ENCODE assay signal across 24 cellular contexts in genomic region chr3:179710079-179710478, GRCh38. TPM values are rescaled to one million over a fixed set of nuclear protein-coding genes. Genes with fewer than 3 reads are reported as not detected.
A peak's percentile ranks its signal among the peaks of the same experiment; 100 is the strongest.
DNase-seq lines count a peak whose midpoint lies in the region; ATAC-seq and TF ChIP-seq lines count a peak whose summit lies in the region.
"Had no signal": no experiment of that assay in that cellular context is flagged by ENCODE, and none has a peak within 500 bp of the region (broad histone marks: within the 10 kb centered on the region; RNA-seq: fewer than 3 reads in every experiment).

No MANE protein-coding gene starts in this region.

- H3K9ac ChIP-seq in HUES6 (ENCODE audit: low read length) (peak overlapping the region; percentile 5), endodermal cell (ENCODE audit: extremely low read depth, low read length, poor library complexity, severe bottlenecking) (no peak overlapping the region), neural progenitor cell (no peak overlapping the region)
- H3K9ac ChIP-seq: SK-N-SH had no signal

- DNase-seq in A673 (ENCODE audit: low spot score) (no peak), endodermal cell (no peak), neural progenitor cell (ENCODE audit: low spot score) (peak; percentile 27), NCI-H1436 treated with DMSO at 0.1 percent for 48 hours (lab: John Stamatoyannopoulos, UW) (no peak), NCI-H1417 treated with DMSO at 0.1 percent for 48 hours (lab: John Stamatoyannopoulos, UW) (no peak), coronary artery (ENCODE audit: low spot score) (no peak)
- no peak for DNase-seq in activated CD8-positive, alpha-beta T cell treated with anti-CD3 and anti-CD28 coated beads, Interleukin-2, amount 10 ng/mL, durations not matched to agents 7 days and 5 days
- DNase-seq: 8988T; COR-L47; DMS 273 treated with DMSO at 0.1 percent for 48 hours; GDM1; GOT3; Kasumi-1; MG63; NCI-H1048; NCI-H2081; NCI-H2171 treated with DMSO at 0.1 percent for 48 hours; NCI-H748 treated with DMSO at 0.1 percent for 48 hours; NK-92 treated with Interleukin-12 subunit alpha and Interleukin-12 subunit beta, amount 100 ng/mL, for 24 hours; RPMI8226; SHP77 treated with DMSO at 0.1 percent for 48 hours; SK-N-SH had no signal

- H3K4me3 ChIP-seq in A673 (ENCODE audit: low read depth, low read length, poor library complexity, severe bottlenecking): no peak overlapping the region
- H3K4me3 ChIP-seq in HUES6 (ENCODE audit: low read depth, low read length): peak overlapping the region; percentile 30; the same call in 1 of the 2 replicates
- H3K4me3 ChIP-seq in endodermal cell (ENCODE audit: low read length): no peak overlapping the region
- H3K4me3 ChIP-seq in neural progenitor cell: no peak overlapping the region
- H3K4me3 ChIP-seq in coronary artery: no peak overlapping the region
- H3K4me3 ChIP-seq: MG63 had no signal

- POLR2A ChIA-PET in A673 (lab: Charles Lee; ENCODE audit: low non-redundant PET): no interaction called here
- POLR2A ChIA-PET in activated CD8-positive, alpha-beta T cell treated with anti-CD3 and anti-CD28 coated beads, Interleukin-2, amount 10 ng/mL, durations not matched to agents 7 days and 5 days (lab: Charles Lee): no interaction called here

- H3K4me1 Mint-ChIP-seq in endodermal cell: peaks cover 27% of the 10 kb centered on the region
- peaks cover 20% of the 10 kb centered on the region for H3K4me1 Mint-ChIP-seq in neural progenitor cell
- H3K4me1 Mint-ChIP-seq in activated CD8-positive, alpha-beta T cell treated with anti-CD3 and anti-CD28 coated beads, Interleukin-2, amount 10 ng/mL, durations not matched to agents 7 days and 5 days (ENCODE audit: low read depth): no peaks in the 10 kb centered on the region
- H3K4me1 Mint-ChIP-seq: B cell had no signal

- H3F3A ChIP-seq in neural progenitor cell (ENCODE audit: low read depth): peaks cover 23% of the 10 kb centered on the region

- peaks cover 26% of the 10 kb centered on the region for H3K36me3 Mint-ChIP-seq in endodermal cell (ENCODE audit: low read depth)
- H3K36me3 Mint-ChIP-seq in neural progenitor cell: peaks cover 23% of the 10 kb centered on the region
- H3K36me3 Mint-ChIP-seq in activated CD8-positive, alpha-beta T cell treated with anti-CD3 and anti-CD28 coated beads, Interleukin-2, amount 10 ng/mL, durations not matched to agents 7 days and 5 days (ENCODE audit: low read depth): no peaks in the 10 kb centered on the region

- H3K27me3 Mint-ChIP-seq in endodermal cell (ENCODE audit: insufficient read depth) (no peaks in the 10 kb centered on the region), neural progenitor cell (ENCODE audit: insufficient read depth, low read depth) (peaks cover 2% of the 10 kb centered on the region)
- no peaks in the 10 kb centered on the region for H3K27me3 Mint-ChIP-seq in activated CD8-positive, alpha-beta T cell treated with anti-CD3 and anti-CD28 coated beads, Interleukin-2, amount 10 ng/mL, durations not matched to agents 7 days and 5 days (ENCODE audit: low read depth)
- H3K27me3 Mint-ChIP-seq: B cell had no signal

- H2AFZ ChIP-seq in neural progenitor cell (replicated peaks): no peak overlapping the region

- no peaks in the 10 kb centered on the region for H3K9me3 Mint-ChIP-seq in endodermal cell
- no peaks in the 10 kb centered on the region for H3K9me3 Mint-ChIP-seq in neural progenitor cell
- H3K9me3 Mint-ChIP-seq in activated CD8-positive, alpha-beta T cell treated with anti-CD3 and anti-CD28 coated beads, Interleukin-2, amount 10 ng/mL, durations not matched to agents 7 days and 5 days (ENCODE audit: insufficient read depth): no peaks in the 10 kb centered on the region

- 39 to 41% methylated on average over 2 to 5 of the region's 5 CpGs for WGBS in endodermal cell (ENCODE audit: insufficient coverage in 1 of 2, insufficient read length in 1 of 2), 2 experiments

- H3K4me1 ChIP-seq in A673 (ENCODE audit: insufficient read depth, low read length, poor library complexity, severe bottlenecking): peaks cover 16% of the 10 kb centered on the region
- peaks cover 42% of the 10 kb centered on the region for H3K4me1 ChIP-seq in HUES6 (ENCODE audit: control insufficient read depth, insufficient read depth, low read length)
- H3K4me1 ChIP-seq in endodermal cell (ENCODE audit: control insufficient read depth, insufficient read depth, low read length): peaks cover 4% of the 10 kb centered on the region
- peaks cover 37% of the 10 kb centered on the region for H3K4me1 ChIP-seq in neural progenitor cell

- intact Hi-C loops in A673 (cut with micrococcal nuclease; ENCODE audit: unreplicated experiment): no loop called here

- CTCF ChIA-PET in A673 (lab: Charles Lee): no interaction called here
- CTCF ChIA-PET in activated CD8-positive, alpha-beta T cell treated with anti-CD3 and anti-CD28 coated beads, Interleukin-2, amount 10 ng/mL, durations not matched to agents 7 days and 5 days (lab: Charles Lee): no interaction called here

- no peaks in the 10 kb centered on the region for H3K27me3 ChIP-seq in A673 (replicated peaks; ENCODE audit: insufficient read depth, low read depth, low read length, poor library complexity)
- no peaks in the 10 kb centered on the region for H3K27me3 ChIP-seq in HUES6 (ENCODE audit: control insufficient read depth, insufficient read depth, low read length)
- no peaks in the 10 kb centered on the region for H3K27me3 ChIP-seq in endodermal cell (ENCODE audit: control insufficient read depth, insufficient read depth, low read length, poor library complexity, severe bottlenecking)
- H3K27me3 ChIP-seq in neural progenitor cell: no peaks in the 10 kb centered on the region
- H3K27me3 ChIP-seq: MG63 had no signal

- H3K9me3 ChIP-seq in A673 (ENCODE audit: low read depth, low read length, poor library complexity, severe bottlenecking) (no peaks in the 10 kb centered on the region), HUES6 (ENCODE audit: control insufficient read depth, insufficient read depth, low read depth, low read length) (no peaks in the 10 kb centered on the region), endodermal cell (ENCODE audit: control insufficient read depth, low read length) (no peaks in the 10 kb centered on the region), neural progenitor cell (ENCODE audit: low read depth) (no peaks in the 10 kb centered on the region)
- H3K9me3 ChIP-seq: MG63, SK-N-SH had no signal

- peaks cover 20% of the 10 kb centered on the region for H4K20me1 ChIP-seq in neural progenitor cell (ENCODE audit: low read depth)

- peak overlapping the region; percentile 12 for H3K27ac ChIP-seq in A673 (ENCODE audit: low read depth, low read length, poor library complexity, severe bottlenecking)
- peak overlapping the region; percentile 37 for H3K27ac ChIP-seq in HUES6 (ENCODE audit: low read depth, low read length)
- no peak overlapping the region for H3K27ac ChIP-seq in endodermal cell (ENCODE audit: low read depth, low read length)
- peak overlapping the region; percentile 68 for H3K27ac ChIP-seq in neural progenitor cell
- H3K27ac ChIP-seq in coronary artery: no peak overlapping the region

- peak overlapping the region; percentile 68 for H3K4me2 ChIP-seq in neural progenitor cell
- H3K4me2 ChIP-seq: SK-N-SH had no signal

- H3K27ac Mint-ChIP-seq in endodermal cell (peak overlapping the region; percentile 45), neural progenitor cell (no peak overlapping the region)
- H3K27ac Mint-ChIP-seq in activated CD8-positive, alpha-beta T cell treated with anti-CD3 and anti-CD28 coated beads, Interleukin-2, amount 10 ng/mL, durations not matched to agents 7 days and 5 days: no peak overlapping the region
- H3K27ac Mint-ChIP-seq: B cell had no signal

- H3K36me3 ChIP-seq in A673 (ENCODE audit: insufficient read depth, low read length, poor library complexity, severe bottlenecking) (peaks cover 20% of the 10 kb centered on the region), HUES6 (ENCODE audit: control insufficient read depth, insufficient read depth, low read length) (peaks cover 16% of the 10 kb centered on the region), endodermal cell (ENCODE audit: control insufficient read depth, insufficient read depth, low read length) (peaks cover 47% of the 10 kb centered on the region), neural progenitor cell (peaks cover 18% of the 10 kb centered on the region)

- no TSS peak for BruUV-seq in A673 (replicated peaks; lab: Mats Ljungman, UMichigan)

- no peak overlapping the region for H3K4me3 Mint-ChIP-seq in endodermal cell
- no peak overlapping the region for H3K4me3 Mint-ChIP-seq in neural progenitor cell
- H3K4me3 Mint-ChIP-seq in activated CD8-positive, alpha-beta T cell treated with anti-CD3 and anti-CD28 coated beads, Interleukin-2, amount 10 ng/mL, durations not matched to agents 7 days and 5 days: no peak overlapping the region
- H3K4me3 Mint-ChIP-seq: B cell had no signal

- no peak for ATAC-seq in activated CD8-positive, alpha-beta T cell treated with anti-CD3 and anti-CD28 coated beads, Interleukin-2, amount 10 ng/mL, durations not matched to agents 7 days and 5 days

- TF ChIP-seq CTCF in A673 (conservative IDR thresholded peaks at IDR 0.05; ENCODE audit: low read depth, low read length) (no peak), endodermal cell (conservative IDR thresholded peaks at IDR 0.05) (no peak), neural progenitor cell (IDR thresholded peaks at IDR 0.05) (no peak), coronary artery (IDR thresholded peaks at IDR 0.05) (no peak)

- H3K79me2 ChIP-seq in neural progenitor cell (ENCODE audit: low read depth): no peaks in the 10 kb centered on the region

RNA-seq across cellular contexts. Expression of gene USP13, which starts 57.2 kb away (rescaled TPM):
- total RNA-seq in A673 (2021): 33.0 and 37.4 TPM in 2 replicates
- total RNA-seq in endodermal cell: 10 to 100 TPM; 24.7 to 25.5 TPM
- 22.2 TPM for polyA plus RNA-seq in endodermal cell (2013, experiment 1 of 2)
- 19.5 TPM for polyA plus RNA-seq in endodermal cell (2013, experiment 2 of 2)
- 17.7 and 18.1 TPM in 2 replicates for total RNA-seq in neural progenitor cell (ENCODE audit: low replicate concordance)
- total RNA-seq in activated CD8-positive, alpha-beta T cell treated with anti-CD3 and anti-CD28 coated beads, Interleukin-2, amount 10 ng/mL, durations not matched to agents 7 days and 5 days: 10 to 100 TPM in 1 of 2 experiments, 1 to 10 TPM in 1; 9.6 to 10.5 TPM

Comparison
In these comparisons a context has a peak if more than half of its experiments do, and no peak if none do; other contexts are left out.
1. H3K27ac ChIP-seq: peak in A673 (single experiment), HUES6 (single experiment) and neural progenitor cell (single experiment); none in endodermal cell (single experiment) and coronary artery (0 of 2).